Comparison of ENCODE assay signal across 12 cellular contexts in the genomic region with DNA sequence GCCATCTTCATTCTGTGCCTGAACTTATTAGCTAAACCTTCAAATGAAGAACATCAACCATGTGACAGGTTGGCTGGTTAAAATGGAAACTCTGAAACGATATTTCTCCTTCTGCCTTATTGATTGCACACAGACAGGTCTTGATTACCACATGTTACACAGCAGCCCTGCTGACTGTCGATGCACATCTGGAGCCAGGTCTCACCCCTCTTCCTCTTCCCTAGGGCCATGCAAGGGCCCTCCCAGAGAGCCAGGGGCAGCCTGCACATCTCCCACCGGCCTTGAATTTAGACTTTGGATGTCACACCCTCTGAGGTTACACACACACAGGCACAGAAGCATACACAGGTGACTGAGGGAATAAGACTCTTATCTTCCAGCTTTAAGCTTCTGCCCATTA. TPM values are rescaled to one million over a fixed set of nuclear protein-coding genes. Genes with fewer than 3 reads are reported as not detected.
"Had no signal": no experiment of that assay in that cellular context is flagged by ENCODE, and none has a peak within 500 bp of the region (broad histone marks: within the 10 kb centered on the region; RNA-seq: fewer than 3 reads in every experiment).

No MANE protein-coding gene starts in this region.

- ATAC-seq: GM23338, HCT116 had no signal

- H3K9me3 ChIP-seq: HAP-1 had no signal

- H2AFZ ChIP-seq: GM23248, GM23338 had no signal

- FAIRE-seq: H1, H54 had no signal

- H3K4me2 ChIP-seq: GM23338 had no signal

- H3K27ac ChIP-seq: GM23248 had no signal

- H3K9ac ChIP-seq: GM23248 had no signal

- H3K36me3 ChIP-seq: HAP-1 had no signal

- H3K4me3 ChIP-seq: GM23248, GM23338, HAP-1 had no signal

- DNase-seq: GM23248, GOT3, H7, H9, HCEC 1CT, HFFc6 had no signal

RNA-seq across cellular contexts. Expression of a gene that starts 45.1 kb away (rescaled TPM):
- total RNA-seq: H4 had no signal
- polyA plus RNA-seq: GM23248 had no signal
